ENCODE assay signal across 8 cellular contexts in genomic region chr2:32277363-32277673, GRCh38. TPM values are rescaled to one million over a fixed set of nuclear protein-coding genes. Genes with fewer than 3 reads are reported as not detected.
DNase-seq lines count a peak whose midpoint lies in the region; ATAC-seq and TF ChIP-seq lines count a peak whose summit lies in the region.

No MANE protein-coding gene starts in this region.

- peak overlapping the region; percentile 87 for H3K4me3 Mint-ChIP-seq in effector memory CD8-positive, alpha-beta T cell
- H3K4me3 Mint-ChIP-seq in osteocyte (ENCODE audit: unreplicated experiment), result peak overlapping the region; percentile 96

- H3K36me3 ChIP-seq in ES-I3 (ENCODE audit: insufficient read depth, low read length), result no peaks in the 10 kb centered on the region

- peaks cover 15 to 30% of the 10 kb centered on the region in 2 donors for H3K4me1 Mint-ChIP-seq in effector memory CD8-positive, alpha-beta T cell (ENCODE audit: low read depth in 2 of 2)
- H3K4me1 Mint-ChIP-seq in osteocyte (ENCODE audit: unreplicated experiment), result peaks cover 21% of the 10 kb centered on the region

- TF ChIP-seq CTCF in LNCaP clone FGC (IDR thresholded peaks at IDR 0.05; ENCODE audit: control insufficient read depth, extremely low read depth, insufficient read depth) (no peak), osteocyte (IDR thresholded peaks at IDR 0.05) (no peak)

- DNase-seq in LNCaP clone FGC (ENCODE audit: low read depth), result no peak
- DNase-seq in effector memory CD8-positive, alpha-beta T cell, result no peak
- no peak for DNase-seq in osteocyte (ENCODE audit: extremely low spot score, unreplicated experiment)
- no peak for DNase-seq in HUDEP-2 (lab: John Stamatoyannopoulos, UW; ENCODE audit: unreplicated experiment in 76 of 76)
- DNase-seq in cerebellar nuclear complex (lab: John Stamatoyannopoulos, UW), result no peak
- DNase-seq in amniotic stem cell (lab: John Stamatoyannopoulos, UW), result no peak
- no peak for DNase-seq in OCI-M1 (lab: John Stamatoyannopoulos, UW)

- H3K4me3 ChIP-seq in LNCaP clone FGC (ENCODE audit: low read depth, low read length), result peak overlapping the region; percentile 96

- H3K9me3 Mint-ChIP-seq in effector memory CD8-positive, alpha-beta T cell, result no peaks in the 10 kb centered on the region
- H3K9me3 Mint-ChIP-seq in osteocyte (ENCODE audit: unreplicated experiment), result no peaks in the 10 kb centered on the region

- no peaks in the 10 kb centered on the region for H3K9me3 ChIP-seq in ES-I3 (ENCODE audit: control insufficient read depth, insufficient read depth, low read length)

- H3K36me3 Mint-ChIP-seq in effector memory CD8-positive, alpha-beta T cell (ENCODE audit: insufficient read depth), result peaks cover 41% of the 10 kb centered on the region
- peaks cover 10% of the 10 kb centered on the region for H3K36me3 Mint-ChIP-seq in osteocyte (ENCODE audit: unreplicated experiment)

- H3K9ac ChIP-seq in ES-I3 (ENCODE audit: low read depth, low read length), result peak overlapping the region; percentile 89

- H3K4me1 ChIP-seq in ES-I3 (ENCODE audit: insufficient read depth, low read length), result no peaks in the 10 kb centered on the region

- H3K27me3 Mint-ChIP-seq in effector memory CD8-positive, alpha-beta T cell, result peaks cover 0 to 8% of the 10 kb centered on the region in 2 donors
- peaks cover 11% of the 10 kb centered on the region for H3K27me3 Mint-ChIP-seq in osteocyte (ENCODE audit: unreplicated experiment)

- H3K27ac Mint-ChIP-seq in effector memory CD8-positive, alpha-beta T cell, result peak overlapping the region; percentile 98
- H3K27ac Mint-ChIP-seq in osteocyte (ENCODE audit: unreplicated experiment), result peak overlapping the region; percentile 97

- ATAC-seq in effector memory CD8-positive, alpha-beta T cell (replicated peaks), result no peak

RNA-seq across cellular contexts. Expression of gene YIPF4, which starts 0.4 kb away (rescaled TPM):
- 73.5 and 75.5 TPM in 2 replicates for total RNA-seq in osteocyte

RNA-seq across cellular contexts. Expression of gene NLRC4, which starts 12.6 kb away (rescaled TPM):
- not detected in 2 replicates for total RNA-seq in osteocyte
